ENCODE assay signal across 8 cellular contexts in the genomic region with DNA sequence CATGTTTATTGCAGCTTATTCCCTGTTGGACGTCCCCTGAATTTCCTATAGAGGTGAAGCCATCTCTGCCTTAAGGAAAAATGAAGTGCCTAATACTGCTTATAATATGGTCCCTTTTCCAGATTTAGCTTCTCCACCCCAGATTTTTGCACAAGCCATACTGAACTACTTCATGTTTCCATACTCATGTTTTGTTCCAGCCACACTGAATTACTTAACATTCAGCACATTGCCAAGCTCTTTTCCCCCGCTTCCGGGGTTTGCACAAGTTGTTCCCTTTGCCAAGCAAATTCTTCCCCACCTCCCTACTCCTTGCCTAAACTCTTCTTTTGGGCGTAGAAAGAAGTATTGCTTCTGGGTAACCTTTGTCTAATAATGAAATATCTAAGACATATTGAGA. TPM values are rescaled to one million over a fixed set of nuclear protein-coding genes. Genes with fewer than 3 reads are reported as not detected.
DNase-seq lines count a peak whose midpoint lies in the region; ATAC-seq and TF ChIP-seq lines count a peak whose summit lies in the region.

No MANE protein-coding gene starts in this region.

- TF ChIP-seq POLR2A in uterus (IDR thresholded peaks at IDR 0.05) = no peak

- H3K27me3 ChIP-seq in right cardiac atrium (ENCODE audit: control insufficient read depth, insufficient read depth) (no peaks in the 10 kb centered on the region), uterus (no peaks in the 10 kb centered on the region)

- intact Hi-C loops in Right ventricle myocardium inferior (cut with DNase I) (no loop called here), cardiac septum (cut with DNase I) (loop anchor here (5.0 kb wide), 1 partner anchor 136 kb away; no protein-coding TSS in a partner anchor), right cardiac atrium (cut with DNase I) (no loop called here), uterus (cut with DNase I; ENCODE audit: low total_unique reads) (no loop called here)

- WGBS in right cardiac atrium = 47% methylated on average over 4 of the region's 4 CpGs

- ATAC-seq in Right ventricle myocardium inferior (peak; percentile 30), right cardiac atrium (peak; percentile 6 to 37), HG03342 (IDR thresholded peaks at IDR 0.05; ENCODE audit: unreplicated experiment) (no peak), HG02870 (IDR thresholded peaks at IDR 0.05; ENCODE audit: unreplicated experiment) (no peak)

- no peaks in the 10 kb centered on the region for H3K9me3 ChIP-seq in right cardiac atrium (ENCODE audit: control insufficient read depth, low read length)
- no peaks in the 10 kb centered on the region for H3K9me3 ChIP-seq in uterus

- TF ChIP-seq CTCF in uterus (IDR thresholded peaks at IDR 0.05) = no peak

- H3K4me1 ChIP-seq in right cardiac atrium (ENCODE audit: control insufficient read depth, insufficient read depth, low read length) = no peaks in the 10 kb centered on the region
- peaks cover 0 to 9% of the 10 kb centered on the region in 2 donors for H3K4me1 ChIP-seq in uterus

- H3K4me3 ChIP-seq in right cardiac atrium (ENCODE audit: low read length) (no peak overlapping the region), uterus (no peak overlapping the region)

- H3K27ac ChIP-seq in right cardiac atrium (ENCODE audit: low read length) (no peak overlapping the region), uterus (peak overlapping the region; percentile 86 to 96)

- no peaks in the 10 kb centered on the region for H3K36me3 ChIP-seq in uterus

- DNase-seq in Right ventricle myocardium inferior (ENCODE audit: missing footprints) (no peak), cardiac septum (ENCODE audit: low spot score) (no peak), UCSD-AML1 (lab: John Stamatoyannopoulos, UW; ENCODE audit: unreplicated experiment) (peak; percentile 21), right cardiac atrium (peak; percentile 41 to 75 (median 60)), uterus (peak; percentile 65 to 74), NCI-H1417 treated with DMSO at 0.1 percent for 48 hours (lab: John Stamatoyannopoulos, UW) (no peak)

RNA-seq across cellular contexts. Expression of gene CNTRL, which starts 1.7 kb away (rescaled TPM):
- total RNA-seq in Right ventricle myocardium inferior = 3.3 TPM
- total RNA-seq in cardiac septum = 4.2 TPM
- 1 to 10 TPM; 5.4 to 6.4 (median 5.4) TPM for total RNA-seq in right cardiac atrium
- 3.4 TPM for polyA plus RNA-seq in right cardiac atrium
- total RNA-seq in uterus = 10 to 100 TPM; 23.5 to 31.5 (median 29.6) TPM

RNA-seq across cellular contexts. Expression of gene C5, which starts 23.0 kb away (rescaled TPM):
- total RNA-seq in Right ventricle myocardium inferior (1.6 TPM), cardiac septum (1.1 TPM), right cardiac atrium (1 to 10 TPM in 3 of 4 donors, under 1 TPM in 1; 0.67 to 1.9 (median 1.5) TPM), uterus (10 to 100 TPM in 2 of 4 donors, 1 to 10 TPM in 2; 2.1 to 37.1 (median 10.3) TPM)
- polyA plus RNA-seq in right cardiac atrium = 0.97 TPM

Comparison
In these comparisons a context has a peak if more than half of its experiments do, and no peak if none do; other contexts are left out.
1. DNase-seq: peak in UCSD-AML1 (single experiment), right cardiac atrium (3 of 3) and uterus (2 of 2); none in Right ventricle myocardium inferior (single experiment), cardiac septum (single experiment) and NCI-H1417 treated with DMSO at 0.1 percent for 48 hours (single experiment).
2. ATAC-seq: peak in Right ventricle myocardium inferior (single experiment) and right cardiac atrium (2 of 2); none in HG03342 (single experiment) and HG02870 (single experiment).